In the genomic region with DNA sequence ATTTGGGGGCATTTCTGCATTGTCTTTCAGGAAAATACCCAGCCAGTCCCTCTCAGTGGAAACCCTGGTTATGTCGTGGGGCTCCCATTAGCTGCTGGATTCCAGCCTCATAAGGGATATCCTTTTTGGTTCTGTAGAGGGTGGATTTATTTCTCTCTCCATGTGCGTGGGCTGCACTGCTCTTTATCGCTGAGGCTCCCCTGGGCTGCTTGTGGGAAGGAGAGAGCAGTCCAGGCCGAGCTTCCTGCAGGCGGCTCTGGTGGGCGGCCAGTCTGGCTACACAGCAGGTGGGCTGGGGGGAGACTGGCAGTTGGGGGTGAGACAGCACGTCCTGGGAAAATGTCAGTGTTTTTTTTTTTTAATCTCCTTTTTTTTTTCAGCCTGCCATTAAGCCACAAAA, we compare ENCODE assay signal across 1 cellular context.
TF ChIP-seq lines count a peak whose summit lies in the region.

No MANE protein-coding gene starts in this region.

TF ChIP-seq in HepG2, 621 proteins besides CTCF, POLR2A, EP300 and RAD21:
- TF ChIP-seq RFXAP (CRISPR knock-in tag; IDR thresholded peaks at IDR 0.05; ENCODE audit: borderline replicate concordance) (no peak), MAFF (IDR thresholded peaks at IDR 0.05; ENCODE audit: low read depth, low read length) (no peak), BHLHE40 (IDR thresholded peaks at IDR 0.05; ENCODE audit: low read length) (no peak), NR1H2 (CRISPR knock-in tag; IDR thresholded peaks at IDR 0.05; ENCODE audit: borderline replicate concordance, low read depth) (no peak), ZNF501 (CRISPR knock-in tag; IDR thresholded peaks at IDR 0.05) (no peak), CBX5 (CRISPR knock-in tag; IDR thresholded peaks at IDR 0.05; ENCODE audit: borderline replicate concordance) (no peak), SP1 (IDR thresholded peaks at IDR 0.05) (no peak), SP1 (CRISPR knock-in tag; IDR thresholded peaks at IDR 0.05) (no peak), ZNF740 (CRISPR knock-in tag; IDR thresholded peaks at IDR 0.05) (no peak), PRPF4 (IDR thresholded peaks at IDR 0.05; ENCODE audit: low read depth, low read length, poor library complexity, severe bottlenecking) (no peak), FOXK1 (CRISPR knock-in tag; IDR thresholded peaks at IDR 0.05; ENCODE audit: borderline replicate concordance, low read depth) (no peak), ZSCAN30 (CRISPR knock-in tag; IDR thresholded peaks at IDR 0.05) (no peak), ZNF260 (CRISPR knock-in tag; IDR thresholded peaks at IDR 0.05; ENCODE audit: borderline replicate concordance, low read depth) (no peak), ZNF781 (CRISPR knock-in tag; IDR thresholded peaks at IDR 0.05; ENCODE audit: borderline replicate concordance, not compliant biosample characterization) (no peak), MBNL3 (CRISPR knock-in tag; conservative IDR thresholded peaks at IDR 0.05) (no peak), ZNF703 (CRISPR knock-in tag; IDR thresholded peaks at IDR 0.05; ENCODE audit: borderline replicate concordance) (no peak)
- TF ChIP-seq, protein P1, sequence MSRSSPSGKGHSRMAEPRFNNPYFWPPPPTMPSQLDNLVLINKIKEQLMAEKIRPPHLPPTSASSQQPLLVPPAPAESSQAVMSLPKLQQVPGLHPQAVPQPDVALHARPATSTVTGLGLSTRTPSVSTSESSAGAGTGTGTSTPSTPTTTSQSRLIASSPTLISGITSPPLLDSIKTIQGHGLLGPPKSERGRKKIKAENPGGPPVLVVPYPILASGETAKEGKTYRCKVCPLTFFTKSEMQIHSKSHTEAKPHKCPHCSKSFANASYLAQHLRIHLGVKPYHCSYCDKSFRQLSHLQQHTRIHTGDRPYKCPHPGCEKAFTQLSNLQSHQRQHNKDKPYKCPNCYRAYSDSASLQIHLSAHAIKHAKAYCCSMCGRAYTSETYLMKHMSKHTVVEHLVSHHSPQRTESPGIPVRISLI (CRISPR knock-in tag; IDR thresholded peaks at IDR 0.05; ENCODE audit: borderline replicate concordance), result no peak
TF ChIP-seq in HepG2: peak in this region for 0.
